ENCODE assay signal across 22 cellular contexts in the genomic region with DNA sequence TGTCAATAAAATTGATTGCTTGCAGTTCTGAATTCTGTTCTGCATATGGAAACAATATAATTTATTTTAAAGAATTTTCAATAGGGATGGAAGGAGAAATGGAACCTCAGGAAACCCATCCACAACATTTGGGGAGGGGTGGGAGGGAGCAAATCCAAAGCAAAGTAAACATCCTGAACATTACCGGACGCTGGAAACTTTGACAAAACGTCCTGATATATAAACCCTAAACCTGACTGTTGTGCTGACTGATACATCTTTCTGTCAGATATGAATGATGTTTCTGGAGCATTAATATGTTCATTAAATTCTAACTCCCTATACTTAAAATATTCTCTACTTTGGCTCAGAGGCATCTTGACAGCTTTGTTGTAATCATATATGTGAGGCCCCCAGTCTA.
A peak's percentile ranks its signal among the peaks of the same experiment; 100 is the strongest.
DNase-seq lines count a peak whose midpoint lies in the region; ATAC-seq, FAIRE-seq and TF ChIP-seq lines count a peak whose summit lies in the region.
"Had no signal": no experiment of that assay in that cellular context is flagged by ENCODE, and none has a peak within 500 bp of the region (broad histone marks: within the 10 kb centered on the region; RNA-seq: fewer than 3 reads in every experiment).

No MANE protein-coding gene starts in this region.

- H3K27ac Mint-ChIP-seq in CD4-positive, alpha-beta T cell, result peak overlapping the region; percentile 83
- H3K27ac Mint-ChIP-seq in osteocyte (ENCODE audit: unreplicated experiment), result peak overlapping the region; percentile 95
- H3K27ac Mint-ChIP-seq: activated T-helper 2 cell treated with anti-CD3 and anti-CD28 coated beads, Interferon-gamma antibody, Interleukin-2, Interleukin-4, amounts not matched to agents 10 μg/mL and 5 μg/mL and 100 μg/mL, durations not matched to agents 14 hours and 24 hours and 36 hours had no signal

- peaks cover 56% of the 10 kb centered on the region for H3K36me3 ChIP-seq in OCI-LY3 (replicated peaks; ENCODE audit: low read depth, low read length)
- no peaks in the 10 kb centered on the region for H3K36me3 ChIP-seq in endothelial cell of umbilical vein (ENCODE audit: control insufficient read depth in 2 of 2, extremely low read depth in 1 of 2, insufficient read depth in 2 of 2, low read length in 2 of 2)
- H3K36me3 ChIP-seq: HAP-1, pancreas had no signal

- no TSS peak for BruUV-seq in endothelial cell of umbilical vein (replicated peaks; lab: Mats Ljungman, UMichigan)

- POLR2A ChIA-PET in CD4-positive, alpha-beta T cell (lab: Charles Lee), result no interaction called here
- POLR2A ChIA-PET in endothelial cell of umbilical vein (lab: Charles Lee), result no interaction called here

- H3K9ac ChIP-seq in OCI-LY3 (ENCODE audit: low read length), result peak overlapping the region; percentile 86
- no peak overlapping the region for H3K9ac ChIP-seq in endothelial cell of umbilical vein (replicated peaks; ENCODE audit: extremely low read depth, insufficient read depth, low read length)

- dilution Hi-C loops in endothelial cell of umbilical vein (cut with MboI; ENCODE audit: extremely low pct_ligation_motif_present, low sequenced_read_pairs), result no loop called here

- H3K9me3 Mint-ChIP-seq in CD4-positive, alpha-beta T cell, result no peaks in the 10 kb centered on the region
- no peaks in the 10 kb centered on the region for H3K9me3 Mint-ChIP-seq in osteocyte (ENCODE audit: unreplicated experiment)
- H3K9me3 Mint-ChIP-seq: activated T-helper 2 cell treated with anti-CD3 and anti-CD28 coated beads, Interferon-gamma antibody, Interleukin-2, Interleukin-4, amounts not matched to agents 10 μg/mL and 5 μg/mL and 100 μg/mL, durations not matched to agents 14 hours and 24 hours and 36 hours; IgD-negative memory B cell had no signal

- H3K27ac ChIP-seq in CD4-positive, alpha-beta T cell (ENCODE audit: low read depth, low read length), result no peak overlapping the region
- H3K27ac ChIP-seq in OCI-LY3 (ENCODE audit: low read length), result peak overlapping the region; percentile 93
- H3K27ac ChIP-seq in endothelial cell of umbilical vein (ENCODE audit: insufficient read depth, low read depth, low read length), result peak overlapping the region; percentile 92
- H3K27ac ChIP-seq: pancreas, VCaP had no signal

- peaks cover 89% of the 10 kb centered on the region for H3K36me3 Mint-ChIP-seq in CD4-positive, alpha-beta T cell (ENCODE audit: low read depth)
- peaks cover 3% of the 10 kb centered on the region for H3K36me3 Mint-ChIP-seq in osteocyte (ENCODE audit: unreplicated experiment)

- intact Hi-C loops in CD4-positive, alpha-beta T cell (cut with DNase I, micrococcal nuclease), result no loop called here
- intact Hi-C loops in endothelial cell of umbilical vein (cut with micrococcal nuclease) (loop anchor here (1.0 to 10.0 kb wide), 4 partner anchors 200 to 478 kb away; no protein-coding TSS in a partner anchor), lower leg skin (cut with DNase I; ENCODE audit: low total_unique reads) (no loop called here)

- H3K79me2 ChIP-seq in OCI-LY3 (ENCODE audit: low read length), result peaks cover 100% of the 10 kb centered on the region
- peaks cover 9% of the 10 kb centered on the region for H3K79me2 ChIP-seq in endothelial cell of umbilical vein (ENCODE audit: control insufficient read depth, insufficient read depth, low read length)

- ATAC-seq in CD4-positive, alpha-beta T cell (ENCODE audit: poor library complexity), result no peak
- ATAC-seq: pancreas, Right ventricle myocardium inferior, sciatic nerve had no signal

- no peak for TF ChIP-seq CTCF in CD4-positive, alpha-beta T cell (IDR thresholded peaks at IDR 0.05)
- no peak for TF ChIP-seq CTCF in OCI-LY3 (IDR thresholded peaks at IDR 0.05; ENCODE audit: low read depth, low read length)
- no peak for TF ChIP-seq CTCF in endothelial cell of umbilical vein (IDR thresholded peaks at IDR 0.05; ENCODE audit: extremely low read depth in 1 of 2, insufficient read depth in 1 of 2, low read depth in 1 of 2, low read length in 2 of 2)
- TF ChIP-seq CTCF in osteocyte (IDR thresholded peaks at IDR 0.05), result no peak
- TF ChIP-seq CTCF in lower leg skin (IDR thresholded peaks at IDR 0.05), result no peak

- TF ChIP-seq POLR2A in endothelial cell of umbilical vein (IDR thresholded peaks at IDR 0.05; ENCODE audit: low read depth, low read length), result no peak
- no peak for TF ChIP-seq POLR2A in lower leg skin (IDR thresholded peaks at IDR 0.05)

- no peaks in the 10 kb centered on the region for H3K27me3 ChIP-seq in CD4-positive, alpha-beta T cell (ENCODE audit: control insufficient read depth, insufficient read depth, low read length)
- H3K27me3 ChIP-seq in OCI-LY3 (ENCODE audit: low read depth, low read length), result no peaks in the 10 kb centered on the region
- H3K27me3 ChIP-seq in endothelial cell of umbilical vein (ENCODE audit: control insufficient read depth in 2 of 2, insufficient read depth in 2 of 2, low read length in 2 of 2), result no peaks in the 10 kb centered on the region
- H3K27me3 ChIP-seq: pancreas had no signal

- no peaks in the 10 kb centered on the region for H3K27me3 Mint-ChIP-seq in CD4-positive, alpha-beta T cell
- no peaks in the 10 kb centered on the region for H3K27me3 Mint-ChIP-seq in osteocyte (ENCODE audit: unreplicated experiment)
- H3K27me3 Mint-ChIP-seq: IgD-negative memory B cell had no signal

- CTCF ChIA-PET in CD4-positive, alpha-beta T cell (lab: Charles Lee), result no interaction called here
- CTCF ChIA-PET in endothelial cell of umbilical vein (lab: Charles Lee), result interaction anchor here (1.6 kb wide), 1 partner anchor 14 kb away, joined by 5 read pairs; no protein-coding TSS in a partner anchor

- DNase-seq in CD4-positive, alpha-beta T cell, result no peak
- DNase-seq in endothelial cell of umbilical vein (ENCODE audit: low read depth, low spot score) (peak; percentile 18), osteocyte (ENCODE audit: extremely low spot score, unreplicated experiment) (no peak), T1000 (lab: John Stamatoyannopoulos, UW) (no peak), HuH-7 (ENCODE audit: low spot score) (no peak), lower leg skin (ENCODE audit: low spot score in 2 of 2) (no peak), activated gamma-delta T cell (lab: John Stamatoyannopoulos, UW) (no peak)
- DNase-seq: activated CD8-positive, alpha-beta memory T cell treated with anti-CD3 and anti-CD28 coated beads for 24 hours; AML-193; anterior cingulate cortex; kidney glomerular epithelial cell; NCI-H2029 treated with DMSO at 0.1 percent for 48 hours; pancreas; stimulated activated CD4-positive, alpha-beta T cell treated with anti-CD3 and anti-CD28 coated beads, Interleukin-1b, Interleukin-23, amount 100 ng/mL, for 48 hours had no signal

- H3K4me1 ChIP-seq in OCI-LY3 (ENCODE audit: low read length) (peaks cover 100% of the 10 kb centered on the region), endothelial cell of umbilical vein (ENCODE audit: control insufficient read depth, extremely low read depth, insufficient read depth, low read length) (peaks cover 76% of the 10 kb centered on the region)

- H3K4me3 ChIP-seq in OCI-LY3 (ENCODE audit: low read length), result peak overlapping the region; percentile 77; the same call in 1 of the 2 replicates
- H3K4me3 ChIP-seq in endothelial cell of umbilical vein (replicated peaks in 1 of 3; ENCODE audit: insufficient read depth in 1 of 3, low read depth in 1 of 3, low read length in 3 of 3), result no peak overlapping the region
- H3K4me3 ChIP-seq in lower leg skin (ENCODE audit: low read depth, poor library complexity, severe bottlenecking), result no peak overlapping the region
- H3K4me3 ChIP-seq: HAP-1, pancreas had no signal

- H3K4me3 Mint-ChIP-seq in CD4-positive, alpha-beta T cell, result no peak overlapping the region
- no peak overlapping the region for H3K4me3 Mint-ChIP-seq in osteocyte (ENCODE audit: unreplicated experiment)

- H2AFZ ChIP-seq in OCI-LY3 (ENCODE audit: low read depth, low read length), result no peak overlapping the region
- no peak overlapping the region for H2AFZ ChIP-seq in endothelial cell of umbilical vein (ENCODE audit: low read depth, low read length)

- peaks cover 99% of the 10 kb centered on the region for H3K4me1 Mint-ChIP-seq in CD4-positive, alpha-beta T cell (ENCODE audit: low read depth)
- peaks cover 89% of the 10 kb centered on the region for H3K4me1 Mint-ChIP-seq in osteocyte (ENCODE audit: unreplicated experiment)

- H3K9me1 ChIP-seq in endothelial cell of umbilical vein (replicated peaks; ENCODE audit: control insufficient read depth, extremely low read depth, insufficient read depth, low read length), result no peaks in the 10 kb centered on the region

- H3K9me3 ChIP-seq in CD4-positive, alpha-beta T cell (ENCODE audit: control insufficient read depth, low read length), result no peaks in the 10 kb centered on the region
- H3K9me3 ChIP-seq in OCI-LY3 (ENCODE audit: insufficient read depth, low read length), result no peaks in the 10 kb centered on the region
- H3K9me3 ChIP-seq in endothelial cell of umbilical vein (replicated peaks; ENCODE audit: control insufficient read depth, insufficient read depth, low read length), result no peaks in the 10 kb centered on the region
- H3K9me3 ChIP-seq: HAP-1, pancreas had no signal

- no peak for FAIRE-seq in endothelial cell of umbilical vein (lab: Jason Lieb, UNC)
- FAIRE-seq: endometrium, pancreas had no signal

- H3K4me2 ChIP-seq in OCI-LY3 (ENCODE audit: low read length) (peak overlapping the region; percentile 96), endothelial cell of umbilical vein (ENCODE audit: insufficient read depth, low read length) (no peak overlapping the region)

- H4K20me1 ChIP-seq in OCI-LY3 (ENCODE audit: insufficient read depth, low read length), result peaks cover 27% of the 10 kb centered on the region; the same call in 1 of the 2 replicates
- H4K20me1 ChIP-seq in endothelial cell of umbilical vein (replicated peaks; ENCODE audit: control insufficient read depth, extremely low read depth, insufficient read depth, low read length), result no peaks in the 10 kb centered on the region

- 82 to 88% methylated on average over 3 of the region's 3 CpGs for WGBS in lower leg skin, 2 donors

TF ChIP-seq in endothelial cell of umbilical vein, 7 proteins besides CTCF, POLR2A, EP300 and RAD21:
- TF ChIP-seq JUN (IDR thresholded peaks at IDR 0.05; ENCODE audit: borderline replicate concordance, insufficient read depth, insufficient read length, low read depth), result no peak
